In the genomic region with DNA sequence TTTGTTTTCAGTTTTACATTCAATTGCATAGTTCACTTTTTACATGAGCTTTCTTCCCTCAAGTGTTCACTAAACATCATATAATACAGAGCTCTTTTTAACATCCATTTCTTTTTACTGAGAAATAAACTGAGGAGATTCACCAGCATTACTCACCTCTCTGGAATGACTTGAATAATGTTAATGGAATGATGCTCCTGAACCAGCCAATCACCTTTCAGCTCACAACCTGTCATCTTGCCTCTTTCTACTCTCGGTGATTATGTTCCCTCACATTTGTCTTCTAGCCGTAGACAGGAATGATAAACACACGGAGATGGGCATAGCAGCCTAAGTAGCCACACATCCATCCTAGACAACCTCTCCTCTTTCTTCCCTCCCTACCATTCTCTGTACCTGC, we compare ENCODE assay signal across 1 cellular context.
TF ChIP-seq lines count a peak whose summit lies in the region.

No MANE protein-coding gene starts in this region.

TF ChIP-seq in SK-N-SH, 30 proteins besides CTCF, POLR2A, EP300 and RAD21 (continued from another document):
- TF ChIP-seq RCOR1 (IDR thresholded peaks at IDR 0.05; ENCODE audit: low read length) (no peak), YY1 (IDR thresholded peaks at IDR 0.05; ENCODE audit: low read depth) (no peak), MEF2A (IDR thresholded peaks at IDR 0.05; ENCODE audit: borderline replicate concordance, low read depth) (no peak), RFX5 (IDR thresholded peaks at IDR 0.05; ENCODE audit: low read length) (no peak), JUND (IDR thresholded peaks at IDR 0.05) (peak; percentile 69), TAF1 (IDR thresholded peaks at IDR 0.05; ENCODE audit: borderline replicate concordance, low read depth, low read length) (no peak), EZH2phosphoT487 (IDR thresholded peaks at IDR 0.05; ENCODE audit: borderline replicate concordance, low read depth) (no peak), SIN3A (IDR thresholded peaks at IDR 0.05; ENCODE audit: borderline replicate concordance, low read depth, low read length) (no peak), CHD2 (IDR thresholded peaks at IDR 0.05; ENCODE audit: low read length, partially characterized antibody) (no peak), NFIC (IDR thresholded peaks at IDR 0.05; ENCODE audit: borderline replicate concordance) (no peak), ELF1 (IDR thresholded peaks at IDR 0.05) (no peak), FOSL2 (IDR thresholded peaks at IDR 0.05; ENCODE audit: borderline replicate concordance, low read depth) (peak; percentile 69), FOXM1 (IDR thresholded peaks at IDR 0.05; ENCODE audit: low read depth) (no peak), MXI1 (IDR thresholded peaks at IDR 0.05; ENCODE audit: low read depth, low read length) (no peak), SMC3 (IDR thresholded peaks at IDR 0.05; ENCODE audit: low read depth, low read length) (no peak), TCF12 (IDR thresholded peaks at IDR 0.05) (peak; percentile 30; the same call in 1 of the 2 replicates), RXRA (IDR thresholded peaks at IDR 0.05; ENCODE audit: borderline replicate concordance, low read depth) (no peak), FOXJ3 (CRISPR knock-in tag; IDR thresholded peaks at IDR 0.05) (no peak)
- TF ChIP-seq, protein P1, sequence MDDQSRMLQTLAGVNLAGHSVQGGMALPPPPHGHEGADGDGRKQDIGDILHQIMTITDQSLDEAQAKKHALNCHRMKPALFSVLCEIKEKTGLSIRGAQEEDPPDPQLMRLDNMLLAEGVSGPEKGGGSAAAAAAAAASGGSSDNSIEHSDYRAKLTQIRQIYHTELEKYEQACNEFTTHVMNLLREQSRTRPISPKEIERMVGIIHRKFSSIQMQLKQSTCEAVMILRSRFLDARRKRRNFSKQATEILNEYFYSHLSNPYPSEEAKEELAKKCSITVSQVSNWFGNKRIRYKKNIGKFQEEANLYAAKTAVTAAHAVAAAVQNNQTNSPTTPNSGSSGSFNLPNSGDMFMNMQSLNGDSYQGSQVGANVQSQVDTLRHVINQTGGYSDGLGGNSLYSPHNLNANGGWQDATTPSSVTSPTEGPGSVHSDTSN (IDR thresholded peaks at IDR 0.05): peak; percentile 73
- TF ChIP-seq, protein P2, sequence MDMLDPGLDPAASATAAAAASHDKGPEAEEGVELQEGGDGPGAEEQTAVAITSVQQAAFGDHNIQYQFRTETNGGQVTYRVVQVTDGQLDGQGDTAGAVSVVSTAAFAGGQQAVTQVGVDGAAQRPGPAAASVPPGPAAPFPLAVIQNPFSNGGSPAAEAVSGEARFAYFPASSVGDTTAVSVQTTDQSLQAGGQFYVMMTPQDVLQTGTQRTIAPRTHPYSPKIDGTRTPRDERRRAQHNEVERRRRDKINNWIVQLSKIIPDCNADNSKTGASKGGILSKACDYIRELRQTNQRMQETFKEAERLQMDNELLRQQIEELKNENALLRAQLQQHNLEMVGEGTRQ (IDR thresholded peaks at IDR 0.05; ENCODE audit: borderline replicate concordance, low read depth, low read length): no peak
- TF ChIP-seq, protein P3, sequence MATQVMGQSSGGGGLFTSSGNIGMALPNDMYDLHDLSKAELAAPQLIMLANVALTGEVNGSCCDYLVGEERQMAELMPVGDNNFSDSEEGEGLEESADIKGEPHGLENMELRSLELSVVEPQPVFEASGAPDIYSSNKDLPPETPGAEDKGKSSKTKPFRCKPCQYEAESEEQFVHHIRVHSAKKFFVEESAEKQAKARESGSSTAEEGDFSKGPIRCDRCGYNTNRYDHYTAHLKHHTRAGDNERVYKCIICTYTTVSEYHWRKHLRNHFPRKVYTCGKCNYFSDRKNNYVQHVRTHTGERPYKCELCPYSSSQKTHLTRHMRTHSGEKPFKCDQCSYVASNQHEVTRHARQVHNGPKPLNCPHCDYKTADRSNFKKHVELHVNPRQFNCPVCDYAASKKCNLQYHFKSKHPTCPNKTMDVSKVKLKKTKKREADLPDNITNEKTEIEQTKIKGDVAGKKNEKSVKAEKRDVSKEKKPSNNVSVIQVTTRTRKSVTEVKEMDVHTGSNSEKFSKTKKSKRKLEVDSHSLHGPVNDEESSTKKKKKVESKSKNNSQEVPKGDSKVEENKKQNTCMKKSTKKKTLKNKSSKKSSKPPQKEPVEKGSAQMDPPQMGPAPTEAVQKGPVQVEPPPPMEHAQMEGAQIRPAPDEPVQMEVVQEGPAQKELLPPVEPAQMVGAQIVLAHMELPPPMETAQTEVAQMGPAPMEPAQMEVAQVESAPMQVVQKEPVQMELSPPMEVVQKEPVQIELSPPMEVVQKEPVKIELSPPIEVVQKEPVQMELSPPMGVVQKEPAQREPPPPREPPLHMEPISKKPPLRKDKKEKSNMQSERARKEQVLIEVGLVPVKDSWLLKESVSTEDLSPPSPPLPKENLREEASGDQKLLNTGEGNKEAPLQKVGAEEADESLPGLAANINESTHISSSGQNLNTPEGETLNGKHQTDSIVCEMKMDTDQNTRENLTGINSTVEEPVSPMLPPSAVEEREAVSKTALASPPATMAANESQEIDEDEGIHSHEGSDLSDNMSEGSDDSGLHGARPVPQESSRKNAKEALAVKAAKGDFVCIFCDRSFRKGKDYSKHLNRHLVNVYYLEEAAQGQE (IDR thresholded peaks at IDR 0.05; ENCODE audit: low read depth, low read length): no peak
- TF ChIP-seq, protein P4, sequence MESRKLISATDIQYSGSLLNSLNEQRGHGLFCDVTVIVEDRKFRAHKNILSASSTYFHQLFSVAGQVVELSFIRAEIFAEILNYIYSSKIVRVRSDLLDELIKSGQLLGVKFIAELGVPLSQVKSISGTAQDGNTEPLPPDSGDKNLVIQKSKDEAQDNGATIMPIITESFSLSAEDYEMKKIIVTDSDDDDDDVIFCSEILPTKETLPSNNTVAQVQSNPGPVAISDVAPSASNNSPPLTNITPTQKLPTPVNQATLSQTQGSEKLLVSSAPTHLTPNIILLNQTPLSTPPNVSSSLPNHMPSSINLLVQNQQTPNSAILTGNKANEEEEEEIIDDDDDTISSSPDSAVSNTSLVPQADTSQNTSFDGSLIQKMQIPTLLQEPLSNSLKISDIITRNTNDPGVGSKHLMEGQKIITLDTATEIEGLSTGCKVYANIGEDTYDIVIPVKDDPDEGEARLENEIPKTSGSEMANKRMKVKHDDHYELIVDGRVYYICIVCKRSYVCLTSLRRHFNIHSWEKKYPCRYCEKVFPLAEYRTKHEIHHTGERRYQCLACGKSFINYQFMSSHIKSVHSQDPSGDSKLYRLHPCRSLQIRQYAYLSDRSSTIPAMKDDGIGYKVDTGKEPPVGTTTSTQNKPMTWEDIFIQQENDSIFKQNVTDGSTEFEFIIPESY (IDR thresholded peaks at IDR 0.05; ENCODE audit: borderline replicate concordance, low read depth): no peak
